8 cellular contexts compared by ENCODE assay signal in the genomic region with DNA sequence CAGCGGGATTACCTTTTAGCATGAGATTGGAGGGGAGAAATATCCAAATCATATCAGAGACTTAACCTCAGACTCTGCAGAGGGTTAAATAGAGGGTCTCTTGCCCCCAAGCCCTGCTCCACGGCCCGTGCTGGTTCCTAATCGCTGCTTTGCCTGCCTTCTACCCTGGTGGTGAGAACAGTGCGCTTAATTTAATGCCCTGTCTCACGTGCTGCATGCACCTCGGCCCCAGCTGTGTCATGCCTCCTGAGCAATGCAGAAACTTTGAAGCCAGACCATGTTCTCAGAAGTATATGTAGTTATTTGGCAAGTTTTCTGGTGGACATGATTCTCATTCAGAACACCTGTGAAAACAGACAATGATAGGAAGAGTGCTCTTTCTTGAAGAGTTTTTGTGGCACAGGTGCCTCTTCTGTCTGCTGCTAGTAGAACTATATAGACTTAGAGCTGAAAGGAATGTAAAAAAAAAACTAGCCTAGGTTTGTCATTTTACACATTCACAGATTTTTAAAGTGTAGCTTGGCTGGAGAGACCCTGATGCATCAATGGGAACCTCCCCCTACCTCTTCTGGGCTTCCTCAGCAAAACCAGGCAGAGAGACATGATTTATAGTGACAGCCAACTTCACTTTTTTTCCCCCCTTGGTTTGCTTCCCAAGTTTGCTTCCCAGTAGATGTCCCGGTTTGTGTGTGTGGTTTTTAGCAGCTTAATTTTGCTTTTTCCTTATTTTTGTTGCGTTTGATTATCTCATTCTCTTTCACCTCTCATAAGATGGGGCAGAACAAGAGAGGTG.
A peak's percentile ranks its signal among the peaks of the same experiment; 100 is the strongest.
DNase-seq lines count a peak whose midpoint lies in the region; ATAC-seq and TF ChIP-seq lines count a peak whose summit lies in the region.

No MANE protein-coding gene starts in this region.

- H3K27me3 ChIP-seq in WERI-Rb-1 (ENCODE audit: insufficient read depth, low read depth, severe bottlenecking), result no peaks in the 10 kb centered on the region
- H3K27me3 ChIP-seq in duodenal mucosa (ENCODE audit: control insufficient read depth in 1 of 2, insufficient read depth in 2 of 2, low read length in 2 of 2), result no peaks in the 10 kb centered on the region
- H3K27me3 ChIP-seq in neutrophil, result no peaks in the 10 kb centered on the region

- peak; percentile 66 for DNase-seq in GM20000 (ENCODE audit: low spot score)
- peak; percentile 24 for DNase-seq in WERI-Rb-1
- DNase-seq in NCI-H2196 treated with DMSO at 0.1 percent for 48 hours (lab: John Stamatoyannopoulos, UW; ENCODE audit: unreplicated experiment), result no peak
- DNase-seq in epidermal melanocyte (ENCODE audit: insufficient read length, low spot score), result no peak

- H3K27ac ChIP-seq in WERI-Rb-1 (no peak overlapping the region), duodenal mucosa (ENCODE audit: low read depth, low read length) (no peak overlapping the region), neutrophil (peak overlapping the region; percentile 11)

- H3K4me1 ChIP-seq in duodenal mucosa (ENCODE audit: control insufficient read depth in 1 of 2, insufficient read depth in 2 of 2, low read length in 2 of 2) (peaks cover 48 to 50% of the 10 kb centered on the region in 2 donors), neutrophil (ENCODE audit: control insufficient read depth in 1 of 2, insufficient read depth in 1 of 2, low read depth in 1 of 2, low read length in 1 of 2) (peaks cover 31 to 35% of the 10 kb centered on the region in 2 experiments)

- ATAC-seq in HG03565 (IDR thresholded peaks at IDR 0.05; ENCODE audit: unreplicated experiment), result peak; percentile 27

- peaks cover 12% of the 10 kb centered on the region for H3K36me3 ChIP-seq in WERI-Rb-1
- H3K36me3 ChIP-seq in duodenal mucosa (ENCODE audit: control insufficient read depth in 1 of 2, insufficient read depth in 2 of 2, low read length in 2 of 2), result peaks cover 0 to 5% of the 10 kb centered on the region in 2 donors
- H3K36me3 ChIP-seq in neutrophil, result peaks cover 4% of the 10 kb centered on the region

- no peaks in the 10 kb centered on the region for H3K9me3 ChIP-seq in WERI-Rb-1 (ENCODE audit: severe bottlenecking)
- no peaks in the 10 kb centered on the region for H3K9me3 ChIP-seq in duodenal mucosa (ENCODE audit: control insufficient read depth in 1 of 2, low read length in 2 of 2)
- H3K9me3 ChIP-seq in neutrophil, result no peaks in the 10 kb centered on the region

- TF ChIP-seq CTCF in GM20000 (IDR thresholded peaks at IDR 0.05; ENCODE audit: extremely low read depth, missing control alignments) (no peak), WERI-Rb-1 (IDR thresholded peaks at IDR 0.05; ENCODE audit: low read depth, low read length) (peak; percentile 9; the same call in 1 of the 2 replicates), neutrophil (IDR thresholded peaks at IDR 0.05) (no peak)

- H3K4me3 ChIP-seq in GM08714 (ENCODE audit: low read length) (peak overlapping the region; percentile 91), WERI-Rb-1 (ENCODE audit: low read depth, low read length) (peak overlapping the region; percentile 84), duodenal mucosa (ENCODE audit: low read depth in 1 of 2, low read length in 2 of 2) (peak overlapping the region; percentile 75 to 87), neutrophil (ENCODE audit: low read depth in 1 of 2, low read length in 1 of 2) (peak overlapping the region; percentile 76 to 89)

- peak overlapping the region; percentile 38 to 87 for H3K9ac ChIP-seq in duodenal mucosa (ENCODE audit: low read depth in 1 of 2, low read length in 2 of 2)

Comparison
In these comparisons a context has a peak if more than half of its experiments do, and no peak if none do; other contexts are left out.
1. DNase-seq: peak in GM20000 (single experiment) and WERI-Rb-1 (single experiment); none in NCI-H2196 treated with DMSO at 0.1 percent for 48 hours (single experiment) and epidermal melanocyte (single experiment).
2. Peak in every context shown above with its lines, with median percentiles within 50 percentile points of each other: H3K4me3 ChIP-seq.